1 cellular context compared by ENCODE assay signal in genomic region chr9:133087429-133088145, GRCh38.
TF ChIP-seq lines count a peak whose summit lies in the region.

No MANE protein-coding gene starts in this region.

TF ChIP-seq in IMR-90, 13 proteins besides CTCF, POLR2A, EP300 and RAD21:
- TF ChIP-seq RCOR1 (IDR thresholded peaks at IDR 0.05; ENCODE audit: insufficient replicate concordance, low read length) (no peak), MAZ (IDR thresholded peaks at IDR 0.05; ENCODE audit: borderline replicate concordance, low read depth, low read length) (no peak), SMC3 (IDR thresholded peaks at IDR 0.05; ENCODE audit: low read depth, low read length) (no peak), CHD1 (IDR thresholded peaks at IDR 0.05; ENCODE audit: low read depth, low read length) (no peak), MXI1 (IDR thresholded peaks at IDR 0.05; ENCODE audit: borderline replicate concordance, low read depth, low read length) (no peak)
TF ChIP-seq in IMR-90: peak in this region for 0.
